In the genomic region with DNA sequence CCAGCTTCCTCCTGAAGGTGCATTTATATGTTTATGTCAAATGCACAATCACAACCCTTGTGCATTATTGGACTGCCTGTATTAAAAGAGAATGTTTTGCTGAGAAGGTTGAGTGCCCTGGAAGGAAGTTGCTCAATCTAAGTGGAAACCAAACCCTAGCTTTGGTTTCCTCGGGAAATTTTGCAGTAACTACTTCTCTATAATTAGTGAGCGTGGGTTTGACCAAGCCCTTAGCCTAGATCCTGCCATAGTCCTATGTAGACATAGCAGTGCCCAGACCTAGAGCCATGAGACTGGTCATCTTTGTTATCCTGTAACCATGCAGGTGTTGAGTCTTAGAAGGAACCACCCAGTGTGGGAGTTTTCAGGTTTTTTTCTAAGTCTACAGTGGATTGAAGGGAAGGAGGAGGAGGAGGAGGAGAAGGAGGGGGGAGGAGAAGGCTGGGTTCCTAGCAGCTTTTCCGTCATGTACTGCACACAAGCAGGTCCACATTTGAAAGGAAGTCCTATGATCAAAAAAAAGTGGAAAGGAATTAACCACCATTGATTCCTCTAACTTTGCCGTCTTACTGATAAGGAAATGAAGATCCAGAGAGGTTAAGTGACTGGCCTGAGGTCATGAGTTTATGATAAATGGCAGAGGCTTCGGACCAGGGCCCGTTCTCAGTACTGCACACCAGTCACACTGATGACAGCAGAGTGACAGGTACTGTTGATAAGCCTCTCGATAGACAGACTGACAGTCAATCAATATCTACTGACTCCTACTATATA, we compare ENCODE assay signal across 10 cellular contexts.
DNase-seq lines count a peak whose midpoint lies in the region; ATAC-seq and TF ChIP-seq lines count a peak whose summit lies in the region.
"Had no signal": no experiment of that assay in that cellular context is flagged by ENCODE, and none has a peak within 500 bp of the region (broad histone marks: within the 10 kb centered on the region; RNA-seq: fewer than 3 reads in every experiment).

No MANE protein-coding gene starts in this region.

- H3K4me1 Mint-ChIP-seq in CD8-positive, alpha-beta T cell (ENCODE audit: low read depth): peaks cover 28% of the 10 kb centered on the region
- H3K4me1 Mint-ChIP-seq in T-helper 2 cell treated with Interferon-gamma antibody and Interleukin-4, amounts not matched to agents 5 μg/mL and 100 μg/mL, for 36 hours (ENCODE audit: low read depth): peaks cover 23% of the 10 kb centered on the region

- POLR2A ChIA-PET in CD8-positive, alpha-beta T cell (lab: Charles Lee): interaction anchor here (0.7 kb wide), 1 partner anchor 63 kb away, joined by 3 read pairs; no protein-coding TSS in a partner anchor

- H3K4me3 Mint-ChIP-seq in CD8-positive, alpha-beta T cell: no peak overlapping the region
- peak overlapping the region; percentile 7 for H3K4me3 Mint-ChIP-seq in T-helper 2 cell treated with Interferon-gamma antibody and Interleukin-4, amounts not matched to agents 5 μg/mL and 100 μg/mL, for 36 hours

- 59% methylated on average over 7 of the region's 7 CpGs for WGBS in right lobe of liver (ENCODE audit: insufficient coverage, low coverage, low lambda C conversion rate, missing lambda C conversion rate)
- 74 to 76% methylated on average over 7 of the region's 7 CpGs for WGBS in aorta, 2 donors

- H3K36me3 ChIP-seq in CD8-positive, alpha-beta T cell (ENCODE audit: insufficient read depth, low read length): no peaks in the 10 kb centered on the region
- H3K36me3 ChIP-seq in right lobe of liver: no peaks in the 10 kb centered on the region
- no peaks in the 10 kb centered on the region for H3K36me3 ChIP-seq in aorta (ENCODE audit: control insufficient read depth in 1 of 2, insufficient read depth in 2 of 2, low read length in 1 of 2)

- intact Hi-C loops in CD8-positive, alpha-beta T cell (cut with DNase I, micrococcal nuclease): no loop called here
- intact Hi-C loops in right lobe of liver (cut with DNase I): loop anchor here in 1 of 2 donors (10.0 kb wide), 1 partner anchor 54 kb away; no protein-coding TSS in a partner anchor
- intact Hi-C loops in aorta (cut with DNase I): no loop called here

- H3K36me3 Mint-ChIP-seq in CD8-positive, alpha-beta T cell: no peaks in the 10 kb centered on the region
- no peaks in the 10 kb centered on the region for H3K36me3 Mint-ChIP-seq in T-helper 2 cell treated with Interferon-gamma antibody and Interleukin-4, amounts not matched to agents 5 μg/mL and 100 μg/mL, for 36 hours (ENCODE audit: low read depth)

- H3K9me3 Mint-ChIP-seq in CD8-positive, alpha-beta T cell: no peaks in the 10 kb centered on the region
- H3K9me3 Mint-ChIP-seq in T-helper 2 cell treated with Interferon-gamma antibody and Interleukin-4, amounts not matched to agents 5 μg/mL and 100 μg/mL, for 36 hours: no peaks in the 10 kb centered on the region

- H3K27ac Mint-ChIP-seq in CD8-positive, alpha-beta T cell: peak overlapping the region; percentile 56
- H3K27ac Mint-ChIP-seq in T-helper 2 cell treated with Interferon-gamma antibody and Interleukin-4, amounts not matched to agents 5 μg/mL and 100 μg/mL, for 36 hours: no peak overlapping the region

- no peaks in the 10 kb centered on the region for H3K27me3 ChIP-seq in CD8-positive, alpha-beta T cell (ENCODE audit: insufficient read depth, low read length)
- H3K27me3 ChIP-seq in right lobe of liver: no peaks in the 10 kb centered on the region
- no peaks in the 10 kb centered on the region for H3K27me3 ChIP-seq in aorta (ENCODE audit: control insufficient read depth in 1 of 2, insufficient read depth in 2 of 2, low read length in 1 of 2)

- H3K27ac ChIP-seq in CD8-positive, alpha-beta T cell (ENCODE audit: low read depth, low read length): no peak overlapping the region
- H3K27ac ChIP-seq in right lobe of liver (peak overlapping the region in 1 of 3 donors; percentile 40), aorta (ENCODE audit: low read depth in 1 of 2, low read length in 2 of 2) (no peak overlapping the region), coronary artery (peak overlapping the region in 1 of 2 donors; percentile 68)
- H3K27ac ChIP-seq: epithelial cell of prostate had no signal

- H3K4me1 ChIP-seq in CD8-positive, alpha-beta T cell (ENCODE audit: insufficient read depth, low read length): peaks cover 7% of the 10 kb centered on the region
- H3K4me1 ChIP-seq in right lobe of liver (peaks cover 0 to 29% (median 6%) of the 10 kb centered on the region in 4 donors), aorta (ENCODE audit: control insufficient read depth in 1 of 2, insufficient read depth in 2 of 2, low read length in 2 of 2) (no peaks in the 10 kb centered on the region)

- H3K9me3 ChIP-seq in CD8-positive, alpha-beta T cell (ENCODE audit: low read length): no peaks in the 10 kb centered on the region
- H3K9me3 ChIP-seq in right lobe of liver: no peaks in the 10 kb centered on the region
- H3K9me3 ChIP-seq in aorta (ENCODE audit: control insufficient read depth, low read length): no peaks in the 10 kb centered on the region

- no peak for TF ChIP-seq CTCF in CD8-positive, alpha-beta T cell (IDR thresholded peaks at IDR 0.05)
- no peak for TF ChIP-seq CTCF in right lobe of liver (IDR thresholded peaks at IDR 0.05)
- no peak for TF ChIP-seq CTCF in coronary artery (IDR thresholded peaks at IDR 0.05)

- no peak for TF ChIP-seq POLR2A in right lobe of liver (IDR thresholded peaks at IDR 0.05)

- no peak overlapping the region for H3K4me3 ChIP-seq in CD8-positive, alpha-beta T cell (ENCODE audit: low read depth, low read length)
- no peak overlapping the region for H3K4me3 ChIP-seq in right lobe of liver
- H3K4me3 ChIP-seq in aorta (ENCODE audit: low read length in 2 of 2): no peak overlapping the region
- H3K4me3 ChIP-seq in coronary artery: no peak overlapping the region

- CTCF ChIA-PET in CD8-positive, alpha-beta T cell (lab: Charles Lee): interaction anchor here (0.6 to 2.0 kb wide), 3 partner anchors 33 to 156 kb away, joined by 3 to 6 read pairs (median 4); no protein-coding TSS in a partner anchor

- no peak for ATAC-seq in CD8-positive, alpha-beta T cell
- ATAC-seq in HG02759 (IDR thresholded peaks at IDR 0.05; ENCODE audit: unreplicated experiment): peak; percentile 68
- peak; percentile 17 to 48 (median 46) for ATAC-seq in right lobe of liver
- no peak for ATAC-seq in aorta (ENCODE audit: low FRiP score)
- no peak for ATAC-seq in GM18909 (IDR thresholded peaks at IDR 0.05; ENCODE audit: poor library complexity, unreplicated experiment)
- ATAC-seq in GM21526 (IDR thresholded peaks at IDR 0.05; ENCODE audit: low FRiP score, unreplicated experiment): no peak

- no peaks in the 10 kb centered on the region for H3K27me3 Mint-ChIP-seq in CD8-positive, alpha-beta T cell (ENCODE audit: low read depth)
- H3K27me3 Mint-ChIP-seq in T-helper 2 cell treated with Interferon-gamma antibody and Interleukin-4, amounts not matched to agents 5 μg/mL and 100 μg/mL, for 36 hours (ENCODE audit: low read depth): peaks cover 3% of the 10 kb centered on the region

- no peak for DNase-seq in CD8-positive, alpha-beta T cell
- DNase-seq in T-helper 2 cell treated with Interferon-gamma antibody and Interleukin-4, amounts not matched to agents 5 μg/mL and 100 μg/mL, for 36 hours (ENCODE audit: low spot score): no peak
- DNase-seq in right lobe of liver: peak in 1 of 3 donors; percentile 38
- no peak for DNase-seq in aorta
- no peak for DNase-seq in coronary artery (ENCODE audit: low spot score)
- DNase-seq: NCI-H2081 treated with DMSO at 0.1 percent for 48 hours had no signal

Comparison
In these comparisons a context has a peak if more than half of its experiments do, and no peak if none do; other contexts are left out.
1. ATAC-seq: peak in HG02759 (single experiment) and right lobe of liver (4 of 4); none in CD8-positive, alpha-beta T cell (single experiment), aorta (single experiment), GM18909 (single experiment) and GM21526 (single experiment).